ENCODE assay signal across 14 cellular contexts in the genomic region with DNA sequence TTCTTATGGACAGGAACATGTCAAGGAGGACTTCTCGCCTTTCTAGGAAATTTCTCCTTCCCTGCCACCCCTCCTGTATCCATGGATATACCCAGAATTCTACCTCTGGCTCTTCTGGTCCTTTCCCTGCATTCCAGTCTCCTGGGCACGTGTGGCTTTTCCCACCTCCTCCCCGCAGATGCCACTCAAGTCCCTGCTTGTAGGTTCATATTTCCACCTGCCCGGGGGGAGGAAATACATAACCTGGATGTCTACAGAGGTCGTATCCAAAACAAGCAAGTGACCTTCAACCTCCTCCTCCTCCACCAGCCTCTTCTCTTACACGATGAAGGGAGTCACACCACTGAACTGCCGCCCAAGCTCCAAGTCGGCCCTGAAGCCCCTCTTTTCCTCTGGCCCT. TPM values are rescaled to one million over a fixed set of nuclear protein-coding genes. Genes with fewer than 3 reads are reported as not detected.
DNase-seq lines count a peak whose midpoint lies in the region; TF ChIP-seq lines count a peak whose summit lies in the region.
"Had no signal": no experiment of that assay in that cellular context is flagged by ENCODE, and none has a peak within 500 bp of the region (broad histone marks: within the 10 kb centered on the region; RNA-seq: fewer than 3 reads in every experiment).

No MANE protein-coding gene starts in this region.

- no peak overlapping the region for H3K27ac Mint-ChIP-seq in MCF 10A (ENCODE audit: low read depth, unreplicated experiment)
- H3K27ac Mint-ChIP-seq in endodermal cell, result peak overlapping the region; percentile 14
- peak overlapping the region; percentile 92 for H3K27ac Mint-ChIP-seq in nephron progenitor cell

- CTCF ChIA-PET in MCF 10A (lab: Yijun Ruan, JAX), result no interaction called here

- H3K4me1 Mint-ChIP-seq in MCF 10A (ENCODE audit: insufficient read depth, unreplicated experiment) (no peaks in the 10 kb centered on the region), endodermal cell (peaks cover 65% of the 10 kb centered on the region), nephron progenitor cell (peaks cover 82% of the 10 kb centered on the region)

- H3K36me3 ChIP-seq in breast epithelium, result no peaks in the 10 kb centered on the region
- peaks cover 18% of the 10 kb centered on the region for H3K36me3 ChIP-seq in endodermal cell (ENCODE audit: control insufficient read depth, insufficient read depth, low read length)
- H3K36me3 ChIP-seq in uterus, result no peaks in the 10 kb centered on the region
- H3K36me3 ChIP-seq in testis (ENCODE audit: low read depth, missing control alignments), result no peaks in the 10 kb centered on the region
- H3K36me3 ChIP-seq: BLaER1 treated with 17β-estradiol and CSF1 and Interleukin-3, amounts not matched to agents 10 nM and 100 nM had no signal

- no TSS peak for BruUV-seq in MCF 10A (replicated peaks; lab: Mats Ljungman, UMichigan)

- DNase-seq in breast epithelium (ENCODE audit: low spot score in 2 of 2) (peak in 1 of 2 donors; percentile 92), MCF 10A (ENCODE audit: unreplicated experiment) (no peak), endodermal cell (no peak), nephron progenitor cell (no peak), uterus (no peak), testis (no peak), coronary artery (ENCODE audit: low spot score) (no peak), retina (no peak)
- DNase-seq: KBM-7, NCI-H1092, NCI-H446 treated with DMSO at 0.1 percent for 48 hours, RPMI8226 had no signal

- no peaks in the 10 kb centered on the region for H3K27me3 ChIP-seq in breast epithelium
- no peaks in the 10 kb centered on the region for H3K27me3 ChIP-seq in endodermal cell (ENCODE audit: control insufficient read depth, insufficient read depth, low read length, poor library complexity, severe bottlenecking)
- H3K27me3 ChIP-seq in uterus, result no peaks in the 10 kb centered on the region
- no peaks in the 10 kb centered on the region for H3K27me3 ChIP-seq in testis
- H3K27me3 ChIP-seq: BLaER1 treated with 17β-estradiol and CSF1 and Interleukin-3, amounts not matched to agents 10 nM and 100 nM had no signal

- H3K4me3 ChIP-seq in breast epithelium (no peak overlapping the region), endodermal cell (ENCODE audit: low read length) (no peak overlapping the region), uterus (no peak overlapping the region), testis (no peak overlapping the region), coronary artery (no peak overlapping the region)
- H3K4me3 ChIP-seq: BLaER1 treated with 17β-estradiol and CSF1 and Interleukin-3, amounts not matched to agents 10 nM and 100 nM had no signal

- no peak overlapping the region for H3K4me3 Mint-ChIP-seq in MCF 10A (ENCODE audit: unreplicated experiment)
- no peak overlapping the region for H3K4me3 Mint-ChIP-seq in endodermal cell
- H3K4me3 Mint-ChIP-seq in nephron progenitor cell, result peak overlapping the region; percentile 37

- H3K36me3 Mint-ChIP-seq in MCF 10A (ENCODE audit: insufficient read depth, unreplicated experiment), result no peaks in the 10 kb centered on the region
- H3K36me3 Mint-ChIP-seq in endodermal cell (ENCODE audit: low read depth), result peaks cover 27% of the 10 kb centered on the region
- H3K36me3 Mint-ChIP-seq in nephron progenitor cell (ENCODE audit: low read depth), result no peaks in the 10 kb centered on the region

- intact Hi-C loops in breast epithelium (cut with DNase I; ENCODE audit: low total_unique reads), result no loop called here
- intact Hi-C loops in MCF 10A (cut with micrococcal nuclease), result no loop called here
- intact Hi-C loops in uterus (cut with DNase I; ENCODE audit: low total_unique reads), result no loop called here
- intact Hi-C loops in testis (cut with DNase I; ENCODE audit: low total_unique reads), result no loop called here

- TF ChIP-seq CTCF in breast epithelium (IDR thresholded peaks at IDR 0.05), result no peak
- no peak for TF ChIP-seq CTCF in MCF 10A (IDR thresholded peaks at IDR 0.05; ENCODE audit: unreplicated experiment)
- TF ChIP-seq CTCF in endodermal cell (conservative IDR thresholded peaks at IDR 0.05), result no peak
- no peak for TF ChIP-seq CTCF in nephron progenitor cell (IDR thresholded peaks at IDR 0.05)
- TF ChIP-seq CTCF in uterus (IDR thresholded peaks at IDR 0.05), result no peak
- TF ChIP-seq CTCF in testis (IDR thresholded peaks at IDR 0.05), result no peak
- TF ChIP-seq CTCF in coronary artery (IDR thresholded peaks at IDR 0.05), result no peak

- TF ChIP-seq POLR2A in breast epithelium (IDR thresholded peaks at IDR 0.05) (no peak), uterus (IDR thresholded peaks at IDR 0.05) (no peak), testis (IDR thresholded peaks at IDR 0.05) (no peak)

- H3K9me3 Mint-ChIP-seq in MCF 10A (ENCODE audit: unreplicated experiment) (no peaks in the 10 kb centered on the region), endodermal cell (no peaks in the 10 kb centered on the region), nephron progenitor cell (no peaks in the 10 kb centered on the region)

- H3K9me3 ChIP-seq in breast epithelium (no peaks in the 10 kb centered on the region), endodermal cell (ENCODE audit: control insufficient read depth, low read length) (no peaks in the 10 kb centered on the region), uterus (no peaks in the 10 kb centered on the region), testis (no peaks in the 10 kb centered on the region)
- H3K9me3 ChIP-seq: BLaER1 treated with 17β-estradiol and CSF1 and Interleukin-3, amounts not matched to agents 10 nM and 100 nM had no signal

- POLR2A ChIA-PET in MCF 10A (lab: Yijun Ruan, JAX), result no interaction called here

- 93% methylated on average over 6 to 8 of the region's 8 CpGs for WGBS in endodermal cell (ENCODE audit: insufficient coverage in 1 of 2, insufficient read length in 1 of 2), 2 experiments
- 59 to 75% methylated on average over 8 of the region's 8 CpGs for WGBS in testis, 2 donors

- no peak overlapping the region for H3K9ac ChIP-seq in endodermal cell (ENCODE audit: extremely low read depth, low read length, poor library complexity, severe bottlenecking)
- H3K9ac ChIP-seq: BLaER1 treated with 17β-estradiol and CSF1 and Interleukin-3, amounts not matched to agents 10 nM and 100 nM had no signal

- H3K27me3 Mint-ChIP-seq in MCF 10A (ENCODE audit: insufficient read depth, unreplicated experiment) (no peaks in the 10 kb centered on the region), endodermal cell (ENCODE audit: insufficient read depth) (no peaks in the 10 kb centered on the region), nephron progenitor cell (ENCODE audit: low read depth, poor library complexity) (peaks cover 9% of the 10 kb centered on the region)

- H3K4me1 ChIP-seq in breast epithelium (peaks cover 3% of the 10 kb centered on the region in 2 donors), endodermal cell (ENCODE audit: control insufficient read depth, insufficient read depth, low read length) (peaks cover 3% of the 10 kb centered on the region), uterus (no peaks in the 10 kb centered on the region), testis (peaks cover 15% of the 10 kb centered on the region)

- H3K27ac ChIP-seq in breast epithelium, result peak overlapping the region; percentile 73 to 77
- no peak overlapping the region for H3K27ac ChIP-seq in endodermal cell (ENCODE audit: low read depth, low read length)
- H3K27ac ChIP-seq in uterus, result peak overlapping the region; percentile 28 to 39
- no peak overlapping the region for H3K27ac ChIP-seq in testis
- no peak overlapping the region for H3K27ac ChIP-seq in coronary artery
- H3K27ac ChIP-seq: BLaER1 treated with 17β-estradiol and CSF1 and Interleukin-3, amounts not matched to agents 10 nM and 100 nM had no signal

RNA-seq across cellular contexts. Expression of gene FGFR2, which starts 20.7 kb away (rescaled TPM):
- total RNA-seq in breast epithelium (10 to 100 TPM; 31.8 to 62.8 (median 44.3) TPM), MCF 10A (2022) (2.7 and 3.0 TPM in 2 replicates), endodermal cell (10 to 100 TPM; 56.5 to 77.0 TPM), uterus (100 to 1,000 TPM in 2 of 4 donors, 10 to 100 TPM in 2; 27.4 to 159 (median 111) TPM), testis (10 to 100 TPM; 23.4 to 28.9 TPM)
- polyA plus RNA-seq in endodermal cell (2013, experiment 1 of 2), result 79.8 TPM
- polyA plus RNA-seq in endodermal cell (2013, experiment 2 of 2), result 71.0 TPM
- polyA plus RNA-seq in testis (ENCODE audit: insufficient read depth, low read depth, low replicate concordance), result 23.2 TPM
- total RNA-seq: A172 had no signal

Comparison
In these comparisons a context has a peak if more than half of its experiments do, and no peak if none do; other contexts are left out.
1. H3K27ac ChIP-seq: peak in breast epithelium (2 of 2) and uterus (2 of 2); none in endodermal cell (single experiment), testis (0 of 2) and coronary artery (0 of 2).